In the genomic region with DNA sequence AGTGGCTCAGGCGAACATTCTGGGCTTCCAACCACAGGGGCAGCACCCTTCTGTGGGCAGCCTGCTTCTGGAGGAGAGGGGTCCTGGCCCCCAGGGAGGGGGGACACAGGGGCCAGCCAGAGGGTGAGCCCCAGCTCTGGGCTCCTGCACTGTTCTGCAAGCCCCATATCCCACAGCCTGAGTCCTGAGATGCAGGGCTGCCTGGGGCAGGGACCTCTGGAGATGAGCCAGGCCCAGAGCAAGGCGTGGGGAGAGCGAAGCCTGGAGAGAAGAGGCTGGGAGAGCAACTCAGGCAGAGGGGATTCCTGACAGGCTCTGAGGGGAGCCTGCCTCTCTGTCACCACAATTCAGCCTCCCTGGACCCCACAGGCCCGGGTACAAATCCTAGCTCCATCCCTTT, we compare ENCODE assay signal across 24 cellular contexts. TPM values are rescaled to one million over a fixed set of nuclear protein-coding genes. Genes with fewer than 3 reads are reported as not detected.
"Had no signal": no experiment of that assay in that cellular context is flagged by ENCODE, and none has a peak within 500 bp of the region (broad histone marks: within the 10 kb centered on the region; RNA-seq: fewer than 3 reads in every experiment).

No MANE protein-coding gene starts in this region.

- H3K27ac ChIP-seq: coronary artery, esophagus squamous epithelium, gastrocnemius medialis, heart left ventricle, thoracic aorta, vagina, VCaP had no signal

- DNase-seq: activated CD4-positive, alpha-beta T cell treated with anti-CD3 and anti-CD28 coated beads, Interleukin-2, amount 10 ng/mL, durations not matched to agents 7 days and 5 days; activated CD4-positive, CD25-positive, alpha-beta regulatory T cell treated with anti-CD3 and anti-CD28 coated beads, Interleukin-2, amount 50 U/mL, for 72 hours; activated CD8-positive, alpha-beta memory T cell treated with anti-CD3 and anti-CD28 coated beads, Interleukin-2, amount 10 ng/mL, durations not matched to agents 7 days and 5 days; activated CD8-positive, alpha-beta T cell treated with anti-CD3 and anti-CD28 coated beads for 36 hours; activated gamma-delta T cell; activated naive CD4-positive, alpha-beta T cell treated with anti-CD3 and anti-CD28 coated beads, Interleukin-2, amount 50 U/mL, for 16 hours; activated naive CD8-positive, alpha-beta T cell treated with anti-CD3 and anti-CD28 coated beads, Interleukin-2, amount 50 U/mL, for 24 hours; activated T-cell treated with anti-CD3 and anti-CD28 coated beads for 4 hours; cerebellar nuclear complex; endodermal cell; esophagus squamous epithelium; gastrocnemius medialis; heart left ventricle; stimulated activated CD4-positive, alpha-beta T cell treated with anti-CD3 and anti-CD28 coated beads, Interleukin-4, amount 100 ng/mL, for 24 hours; stimulated activated naive CD4-positive, alpha-beta T cell treated with Interleukin-2 at 50 U/mL for 16 hours had no signal

- FAIRE-seq: islet of Langerhans had no signal

- ATAC-seq: activated CD8-positive, alpha-beta memory T cell treated with anti-CD3 and anti-CD28 coated beads, Interleukin-2, amount 10 ng/mL, durations not matched to agents 7 days and 5 days; activated CD8-positive, alpha-beta T cell treated with anti-CD3 and anti-CD28 coated beads for 36 hours; activated naive CD8-positive, alpha-beta T cell treated with anti-CD3 and anti-CD28 coated beads, Interleukin-2, amount 50 U/mL, for 24 hours; gastrocnemius medialis; heart left ventricle; natural killer cell treated with Interleukin-12 subunit alpha and Interleukin-12 subunit beta and Interleukin-15 and Interleukin-18, amount 100 ng/mL, for 72 hours had no signal

- H3K4me3 ChIP-seq: coronary artery, esophagus squamous epithelium, gastrocnemius medialis, heart left ventricle, thoracic aorta, vagina had no signal

- H3K27me3 ChIP-seq: vagina had no signal

- H3K36me3 ChIP-seq: esophagus squamous epithelium, gastrocnemius medialis, heart left ventricle, thoracic aorta, vagina had no signal

- H3K9me3 ChIP-seq: esophagus squamous epithelium, gastrocnemius medialis, heart left ventricle, thoracic aorta, vagina had no signal

RNA-seq across cellular contexts. Expression of a gene that starts 13.5 kb away (rescaled TPM):
- total RNA-seq: activated CD4-positive, alpha-beta T cell treated with anti-CD3 and anti-CD28 coated beads, Interleukin-2, amount 10 ng/mL, durations not matched to agents 7 days and 5 days; activated CD8-positive, alpha-beta memory T cell treated with anti-CD3 and anti-CD28 coated beads, Interleukin-2, amount 10 ng/mL, durations not matched to agents 7 days and 5 days; activated CD8-positive, alpha-beta T cell treated with anti-CD3 and anti-CD28 coated beads for 36 hours; endodermal cell; esophagus squamous epithelium; liver; natural killer cell treated with Interleukin-12 subunit alpha and Interleukin-12 subunit beta and Interleukin-15 and Interleukin-18, amount 100 ng/mL, for 72 hours; omental fat pad; progenitor cell of endocrine pancreas; thoracic aorta; vagina had no signal

RNA-seq across cellular contexts. Expression of a gene that starts 19.1 kb away (rescaled TPM):
- total RNA-seq: activated CD4-positive, alpha-beta T cell treated with anti-CD3 and anti-CD28 coated beads, Interleukin-2, amount 10 ng/mL, durations not matched to agents 7 days and 5 days; natural killer cell treated with Interleukin-12 subunit alpha and Interleukin-12 subunit beta and Interleukin-15 and Interleukin-18, amount 100 ng/mL, for 72 hours; vagina had no signal

RNA-seq across cellular contexts. Expression of a gene that starts 19.2 kb away (rescaled TPM):
- total RNA-seq: activated CD4-positive, alpha-beta T cell treated with anti-CD3 and anti-CD28 coated beads, Interleukin-2, amount 10 ng/mL, durations not matched to agents 7 days and 5 days; activated CD8-positive, alpha-beta memory T cell treated with anti-CD3 and anti-CD28 coated beads, Interleukin-2, amount 10 ng/mL, durations not matched to agents 7 days and 5 days; activated CD8-positive, alpha-beta T cell treated with anti-CD3 and anti-CD28 coated beads for 36 hours; esophagus squamous epithelium; heart left ventricle; liver; natural killer cell treated with Interleukin-12 subunit alpha and Interleukin-12 subunit beta and Interleukin-15 and Interleukin-18, amount 100 ng/mL, for 72 hours; omental fat pad; thoracic aorta; vagina had no signal
- polyA plus RNA-seq: heart left ventricle, liver had no signal

RNA-seq across cellular contexts. Expression of a gene that starts 32.8 kb away (rescaled TPM):
- total RNA-seq: activated CD4-positive, alpha-beta T cell treated with anti-CD3 and anti-CD28 coated beads, Interleukin-2, amount 10 ng/mL, durations not matched to agents 7 days and 5 days; activated CD8-positive, alpha-beta memory T cell treated with anti-CD3 and anti-CD28 coated beads, Interleukin-2, amount 10 ng/mL, durations not matched to agents 7 days and 5 days; activated CD8-positive, alpha-beta T cell treated with anti-CD3 and anti-CD28 coated beads for 36 hours; endodermal cell; esophagus squamous epithelium; heart left ventricle; liver; natural killer cell treated with Interleukin-12 subunit alpha and Interleukin-12 subunit beta and Interleukin-15 and Interleukin-18, amount 100 ng/mL, for 72 hours; omental fat pad; progenitor cell of endocrine pancreas; thoracic aorta; vagina had no signal
- polyA plus RNA-seq: heart left ventricle, liver had no signal
